In genomic region chr3:185824051-185824466, GRCh38 we compare ENCODE assay signal across 8 cellular contexts. TPM values are rescaled to one million over a fixed set of nuclear protein-coding genes. Genes with fewer than 3 reads are reported as not detected.
DNase-seq lines count a peak whose midpoint lies in the region; ATAC-seq and TF ChIP-seq lines count a peak whose summit lies in the region.

No MANE protein-coding gene starts in this region.

- H3K27ac ChIP-seq in IMR-90 (ENCODE audit: insufficient read depth, low read length) = peak overlapping the region; percentile 100

- peak overlapping the region; percentile 95 for H2AK5ac ChIP-seq in IMR-90 (ENCODE audit: low read depth, low read length)

- peaks cover 20 to 25% of the 10 kb centered on the region in 2 experiments for H3K79me1 ChIP-seq in IMR-90 (ENCODE audit: low read depth in 1 of 2, low read length in 2 of 2)

- 0 out of 2 replicates have a peak, but pooled peaks cover 2% of the 10 kb centered on the region for H3K36me3 ChIP-seq in IMR-90 (ENCODE audit: control insufficient read depth, insufficient read depth, low read length)

- H2BK120ac ChIP-seq in IMR-90 (ENCODE audit: low read depth, low read length) = peak overlapping the region; percentile 39

- H3K4me3 Mint-ChIP-seq in CD14-positive monocyte (peak overlapping the region; percentile 94 to 96), immature natural killer cell (peak overlapping the region; percentile 74 to 88 (median 85))

- peak overlapping the region; percentile 82 for H3K14ac ChIP-seq in IMR-90 (replicated peaks; ENCODE audit: low read depth, low read length)

- H3K4me1 ChIP-seq in IMR-90 (ENCODE audit: control insufficient read depth, insufficient read depth, low read length) = peaks cover 4% of the 10 kb centered on the region

- peak overlapping the region; percentile 71 for H3K4ac ChIP-seq in IMR-90 (ENCODE audit: low read depth, low read length)

- H3K36me3 Mint-ChIP-seq in CD14-positive monocyte (peaks cover 3 to 5% of the 10 kb centered on the region in 2 donors), immature natural killer cell (no peaks in the 10 kb centered on the region)

- peak overlapping the region; percentile 96 for H4K5ac ChIP-seq in IMR-90 (ENCODE audit: low read depth, low read length)

- H3K18ac ChIP-seq in IMR-90 (ENCODE audit: low read depth, low read length) = peak overlapping the region; percentile 86

- H2AK9ac ChIP-seq in IMR-90 (replicated peaks; ENCODE audit: low read depth, low read length, poor library complexity) = peak overlapping the region; percentile 99

- H3K27ac Mint-ChIP-seq in CD14-positive monocyte = peak overlapping the region; percentile 42 to 88 (median 66)
- peak overlapping the region in 2 of 6 donors; percentile 20 to 45 for H3K27ac Mint-ChIP-seq in immature natural killer cell

- no peak for ATAC-seq in IMR-90 (ENCODE audit: low read depth)
- ATAC-seq in stimulated activated naive CD8-positive, alpha-beta T cell treated with anti-CD3 and anti-CD28 coated beads, Interleukin-15, Interleukin-2, amounts not matched to agents 100 U/mL and 50 U/mL, for 24 hours = no peak
- ATAC-seq in HG02571 (IDR thresholded peaks at IDR 0.05; ENCODE audit: unreplicated experiment) = no peak
- ATAC-seq in GM21367 (IDR thresholded peaks at IDR 0.05; ENCODE audit: unreplicated experiment) = no peak

- peaks cover 3% of the 10 kb centered on the region; the same call in 1 of the 2 replicates for H3K9me1 ChIP-seq in IMR-90 (ENCODE audit: insufficient read depth, low read length)

- H3K9ac ChIP-seq in IMR-90 (ENCODE audit: low read depth, low read length) = peak overlapping the region; percentile 99

- H4K91ac ChIP-seq in IMR-90 (ENCODE audit: insufficient read depth, low read depth, low read length) = peak overlapping the region; percentile 91

- H2BK20ac ChIP-seq in IMR-90 (ENCODE audit: low read depth, low read length) = no peak overlapping the region

- no TSS peak for BruUV-seq in IMR-90 (replicated peaks; lab: Mats Ljungman, UMichigan)

- H3K4me1 Mint-ChIP-seq in CD14-positive monocyte (peaks cover 29% of the 10 kb centered on the region), immature natural killer cell (peaks cover 18 to 21% of the 10 kb centered on the region in 2 donors)

- intact Hi-C loops in CD14-positive monocyte (cut with micrococcal nuclease) (loop anchor here in 1 of 2 donors (10.0 kb wide), 1 partner anchor 111 kb away; the partner anchor contains the start of gene TRA2B), IMR-90 (cut with micrococcal nuclease) (loop anchor here (2.0 kb wide), 1 partner anchor 83 kb away; no protein-coding TSS in a partner anchor)

- DNase-seq in CD14-positive monocyte (ENCODE audit: low spot score) (no peak), IMR-90 (no peak), astrocyte of the cerebellum (ENCODE audit: low read depth) (no peak), immature natural killer cell (no peak), COLO668 (lab: John Stamatoyannopoulos, UW; ENCODE audit: unreplicated experiment) (no peak)
- peak; percentile 12 for DNase-seq in stimulated activated naive CD8-positive, alpha-beta T cell treated with anti-CD3 and anti-CD28 coated beads, Interleukin-15, Interleukin-2, amounts not matched to agents 100 U/mL and 50 U/mL, for 24 hours

- no peak for TF ChIP-seq RAD21 in IMR-90 (IDR thresholded peaks at IDR 0.05; ENCODE audit: low read length)

- H3K9me3 Mint-ChIP-seq in CD14-positive monocyte = peaks cover 0 to 2% (median 0%) of the 10 kb centered on the region in 7 donors
- no peaks in the 10 kb centered on the region for H3K9me3 Mint-ChIP-seq in immature natural killer cell

- peak overlapping the region; percentile 81 for H3K23ac ChIP-seq in IMR-90 (ENCODE audit: low read depth, low read length)

- 0% methylated on average over 2 of the region's 24 CpGs; no CpG with 5 or more reads in 1 of the 2 experiments for WGBS in IMR-90 (ENCODE audit: extremely low coverage in 2 of 2, insufficient read length in 1 of 2), 2 experiments

- H3K4me3 ChIP-seq in IMR-90 (ENCODE audit: insufficient read depth, low read depth, low read length) (peak overlapping the region; percentile 88), astrocyte of the cerebellum (ENCODE audit: low read depth, low read length) (peak overlapping the region; percentile 86)

- CTCF ChIA-PET in IMR-90 (lab: Yijun Ruan, JAX) = interaction anchor here (1.5 kb wide), 1 partner anchor 92 kb away, joined by 3 read pairs; no protein-coding TSS in a partner anchor

- H2AFZ ChIP-seq in IMR-90 (replicated peaks; ENCODE audit: low read length, poor library complexity) = peak overlapping the region; percentile 85

- H3K27me3 Mint-ChIP-seq in CD14-positive monocyte (ENCODE audit: low read depth in 3 of 3) (peaks cover 3 to 16% (median 9%) of the 10 kb centered on the region in 3 donors), immature natural killer cell (ENCODE audit: low read depth in 3 of 3) (peaks cover 8 to 33% (median 24%) of the 10 kb centered on the region in 3 donors)

- H3K27me3 ChIP-seq in IMR-90 (ENCODE audit: control insufficient read depth, insufficient read depth, low read length) = no peaks in the 10 kb centered on the region

- 0 out of 2 replicates have a peak overlapping the region, but pooled peaks have one; percentile 34 for H3K4me2 ChIP-seq in IMR-90 (ENCODE audit: low read depth, low read length)

- no peaks in the 10 kb centered on the region for H3K9me3 ChIP-seq in IMR-90 (ENCODE audit: control insufficient read depth, insufficient read depth, low read length)

- 0 out of 3 replicates have a peak overlapping the region, but pooled peaks have one; percentile 21 for H2BK15ac ChIP-seq in IMR-90 (ENCODE audit: low read depth, low read length)

- peak overlapping the region; percentile 96 for H2BK5ac ChIP-seq in IMR-90 (ENCODE audit: low read depth, low read length, poor library complexity, severe bottlenecking)

- peak overlapping the region; percentile 79 for H3K56ac ChIP-seq in IMR-90 (ENCODE audit: extremely low read depth, insufficient read depth, low read length)

- POLR2A ChIA-PET in IMR-90 (lab: Charles Lee; ENCODE audit: unreplicated experiment) = interaction anchor here (0.6 to 0.7 kb wide), 2 partner anchors 31 to 81 kb away, joined by 3 read pairs; no protein-coding TSS in a partner anchor

- in situ Hi-C loops in IMR-90 (cut with MboI; ENCODE audit: low sequenced_read_pairs) = no loop called here
- in situ Hi-C loops in astrocyte of the cerebellum (cut with HindIII; ENCODE audit: low sequenced_read_pairs) = no loop called here

- TF ChIP-seq CTCF in CD14-positive monocyte (IDR thresholded peaks at IDR 0.05) (no peak), IMR-90 (conservative IDR thresholded peaks at IDR 0.05; ENCODE audit: low read depth, low read length) (no peak), astrocyte of the cerebellum (IDR thresholded peaks at IDR 0.05; ENCODE audit: low read depth, low read length, missing control alignments) (no peak)

- peaks cover 26% of the 10 kb centered on the region; the same call in 1 of the 2 replicates for H4K20me1 ChIP-seq in IMR-90 (ENCODE audit: insufficient read depth, low read length)

- dilution Hi-C loops in IMR-90 (cut with HindIII; ENCODE audit: low sequenced_read_pairs, unreplicated experiment) = no loop called here

- no peak; the same call in 1 of the 2 replicates for TF ChIP-seq POLR2A in IMR-90 (IDR thresholded peaks at IDR 0.05; ENCODE audit: low read depth, low read length)

- peak overlapping the region in 1 of 2 experiments; percentile 76; a peak in 2 of 4 replicates for H4K8ac ChIP-seq in IMR-90 (ENCODE audit: low read depth in 2 of 2, low read length in 2 of 2)

TF ChIP-seq in IMR-90, 13 proteins besides CTCF, POLR2A, EP300 and RAD21:
- TF ChIP-seq CEBPB (IDR thresholded peaks at IDR 0.05; ENCODE audit: low read depth, low read length) (no peak), RCOR1 (IDR thresholded peaks at IDR 0.05; ENCODE audit: insufficient replicate concordance, low read length) (no peak), RFX5 (IDR thresholded peaks at IDR 0.05; ENCODE audit: low read depth, low read length) (no peak), MXI1 (IDR thresholded peaks at IDR 0.05; ENCODE audit: borderline replicate concordance, low read depth, low read length) (no peak), USF2 (IDR thresholded peaks at IDR 0.05; ENCODE audit: low read depth, low read length) (no peak), FOS (IDR thresholded peaks at IDR 0.05; ENCODE audit: low read depth, low read length) (no peak), MAZ (IDR thresholded peaks at IDR 0.05; ENCODE audit: borderline replicate concordance, low read depth, low read length) (no peak), SMC3 (IDR thresholded peaks at IDR 0.05; ENCODE audit: low read depth, low read length) (no peak), CHD1 (IDR thresholded peaks at IDR 0.05; ENCODE audit: low read depth, low read length) (no peak), BHLHE40 (IDR thresholded peaks at IDR 0.05; ENCODE audit: low read depth, low read length) (no peak), MAFK (IDR thresholded peaks at IDR 0.05; ENCODE audit: low read depth, low read length) (no peak), NFE2L2 (IDR thresholded peaks at IDR 0.05; ENCODE audit: low read depth, low read length) (no peak)
- TF ChIP-seq, protein P1, sequence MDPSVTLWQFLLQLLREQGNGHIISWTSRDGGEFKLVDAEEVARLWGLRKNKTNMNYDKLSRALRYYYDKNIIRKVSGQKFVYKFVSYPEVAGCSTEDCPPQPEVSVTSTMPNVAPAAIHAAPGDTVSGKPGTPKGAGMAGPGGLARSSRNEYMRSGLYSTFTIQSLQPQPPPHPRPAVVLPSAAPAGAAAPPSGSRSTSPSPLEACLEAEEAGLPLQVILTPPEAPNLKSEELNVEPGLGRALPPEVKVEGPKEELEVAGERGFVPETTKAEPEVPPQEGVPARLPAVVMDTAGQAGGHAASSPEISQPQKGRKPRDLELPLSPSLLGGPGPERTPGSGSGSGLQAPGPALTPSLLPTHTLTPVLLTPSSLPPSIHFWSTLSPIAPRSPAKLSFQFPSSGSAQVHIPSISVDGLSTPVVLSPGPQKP (IDR thresholded peaks at IDR 0.05; ENCODE audit: borderline replicate concordance, low read depth, low read length) = no peak

RNA-seq across cellular contexts. Expression of gene IGF2BP2, which starts 0.8 kb away (rescaled TPM):
- under 1 TPM; 0.78 to 1.00 TPM for polyA plus RNA-seq in CD14-positive monocyte
- 88.2 and 126 TPM in 2 replicates for total RNA-seq in IMR-90 (2012; rRNA removed)
- 20.3 and 23.4 TPM in 2 replicates for polyA plus RNA-seq in IMR-90 (2012; rRNA removed)
- polyA plus RNA-seq in IMR-90 (2012; cell fraction: cytosol; rRNA removed) = 9.7 and 14.1 TPM in 2 replicates
- polyA plus RNA-seq in IMR-90 (2012; cell fraction: nucleus; rRNA removed; ENCODE audit: low replicate concordance) = 15.6 and 47.0 TPM in 2 replicates
- under 1 TPM; 0.42 to 0.86 (median 0.43) TPM for polyA plus RNA-seq in immature natural killer cell

Comparison
In these comparisons a context has a peak if more than half of its experiments do, and no peak if none do; other contexts are left out.
1. RNA of gene IGF2BP2, which starts 0.8 kb away (polyA plus RNA-seq): 9.7 to 47.0 TPM in IMR-90; 0.78 to 1.00 TPM in CD14-positive monocyte and 0.42 to 0.86 TPM in immature natural killer cell; every median in the first group is over 4 times any median in the second.